Comparison of ENCODE assay signal across 1 cellular context in genomic region chr19:18896421-18896841, GRCh38.
TF ChIP-seq lines count a peak whose summit lies in the region.

No MANE protein-coding gene starts in this region.

TF ChIP-seq in H1, 55 proteins besides CTCF, POLR2A, EP300 and RAD21:
- TF ChIP-seq POLR2AphosphoS5 (IDR thresholded peaks at IDR 0.05; ENCODE audit: low read depth, low read length) (no peak), HDAC6 (IDR thresholded peaks at IDR 0.05; ENCODE audit: low read depth, low read length) (no peak), SUZ12 (IDR thresholded peaks at IDR 0.05; ENCODE audit: low read length) (no peak), JUN (IDR thresholded peaks at IDR 0.05; ENCODE audit: low read depth, low read length) (no peak), SAP30 (IDR thresholded peaks at IDR 0.05; ENCODE audit: insufficient read depth, insufficient replicate concordance, low read length) (no peak), ATF3 (IDR thresholded peaks at IDR 0.05; ENCODE audit: insufficient read depth, low read depth, low read length) (no peak), GTF2F1 (IDR thresholded peaks at IDR 0.05; ENCODE audit: borderline replicate concordance, low read depth, low read length) (no peak), SIX5 (IDR thresholded peaks at IDR 0.05; ENCODE audit: low read depth, low read length) (no peak), TEAD4 (IDR thresholded peaks at IDR 0.05; ENCODE audit: low read depth, low read length) (no peak), NANOG (IDR thresholded peaks at IDR 0.05; ENCODE audit: insufficient read depth, low read depth, low read length, poor library complexity, severe bottlenecking) (no peak), CHD1 (IDR thresholded peaks at IDR 0.05; ENCODE audit: low read depth, low read length) (no peak), KDM4A (IDR thresholded peaks at IDR 0.05; ENCODE audit: low read depth, low read length, severe bottlenecking) (no peak), FOSL1 (IDR thresholded peaks at IDR 0.05; ENCODE audit: insufficient read depth, low read depth, low read length) (no peak), BRCA1 (IDR thresholded peaks at IDR 0.05; ENCODE audit: low read depth, low read length) (no peak), EGR1 (IDR thresholded peaks at IDR 0.05; ENCODE audit: borderline replicate concordance, low read depth, low read length) (no peak), EZH2 (IDR thresholded peaks at IDR 0.05; ENCODE audit: low read depth, low read length, severe bottlenecking) (no peak), E2F6 (IDR thresholded peaks at IDR 0.05) (no peak), NRF1 (IDR thresholded peaks at IDR 0.05; ENCODE audit: low read depth, low read length) (no peak), MAX (IDR thresholded peaks at IDR 0.05) (no peak), ATF2 (IDR thresholded peaks at IDR 0.05; ENCODE audit: low read length) (no peak)
TF ChIP-seq in H1: peak in this region for 0.
